1 cellular context compared by ENCODE assay signal in the genomic region with DNA sequence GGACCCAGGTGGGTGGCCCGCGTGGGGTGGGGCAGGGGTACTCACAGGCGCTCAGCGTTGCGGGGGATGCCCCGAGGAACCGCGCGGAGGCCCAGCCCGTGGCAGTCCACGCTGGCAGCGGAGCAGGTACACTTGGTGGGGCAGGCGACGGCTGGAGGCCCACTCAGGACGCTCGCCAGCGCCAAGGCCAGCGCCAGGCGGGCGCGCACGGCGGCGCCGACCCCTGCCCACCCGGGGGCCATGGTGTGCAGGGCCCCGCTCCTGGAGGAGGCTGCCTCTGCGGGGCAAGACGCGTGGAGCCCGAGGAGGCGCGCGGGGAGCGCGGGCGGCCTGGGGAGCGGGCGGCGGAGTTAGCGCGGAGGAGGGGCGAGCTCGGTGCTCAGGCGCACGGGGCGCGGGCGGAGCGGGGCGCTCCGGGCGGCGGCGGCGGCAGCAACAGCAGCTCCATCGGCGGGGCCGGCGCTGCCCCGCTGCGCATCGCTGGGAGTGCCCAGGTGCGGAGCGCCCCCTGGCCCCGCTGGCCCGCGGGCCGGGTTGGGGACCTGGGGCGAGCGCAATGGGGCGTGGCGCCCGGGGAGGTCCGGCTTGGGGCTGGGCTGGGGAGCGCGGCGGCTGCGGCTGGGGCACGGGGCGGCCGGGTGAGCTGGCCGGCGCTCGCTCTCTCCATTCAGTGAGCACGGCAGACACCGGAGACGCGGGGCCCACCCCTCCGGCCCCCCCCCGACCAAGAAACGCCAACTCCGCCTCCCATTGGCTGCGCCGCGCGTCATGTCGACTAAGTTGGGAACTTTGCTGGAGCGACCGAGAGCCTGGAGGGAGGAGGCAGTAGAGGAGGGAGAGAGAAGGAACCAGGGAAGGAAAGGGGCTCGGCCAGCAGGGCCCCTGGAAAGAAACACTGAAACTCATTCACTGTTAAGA.
TF ChIP-seq lines count a peak whose summit lies in the region.

SLIT3 (minus strand) TSS at position 672 of the 918 bp plus-strand sequence; CDS start at position 242, 430 bp downstream.

TF ChIP-seq in HEK293, 187 proteins besides CTCF, POLR2A, EP300 and RAD21 (continued from another document and continues in another):
- TF ChIP-seq ZNF785 (tag by site-specific recombination; IDR thresholded peaks at IDR 0.05): no peak
- TF ChIP-seq ZNF23 (tag by site-specific recombination; IDR thresholded peaks at IDR 0.05; ENCODE audit: borderline replicate concordance): no peak
- no peak for TF ChIP-seq ZNF24 (tag by site-specific recombination; IDR thresholded peaks at IDR 0.05)
- TF ChIP-seq, protein P1, sequence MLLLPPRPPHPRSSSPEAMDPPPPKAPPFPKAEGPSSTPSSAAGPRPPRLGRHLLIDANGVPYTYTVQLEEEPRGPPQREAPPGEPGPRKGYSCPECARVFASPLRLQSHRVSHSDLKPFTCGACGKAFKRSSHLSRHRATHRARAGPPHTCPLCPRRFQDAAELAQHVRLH (tag by site-specific recombination; IDR thresholded peaks at IDR 0.05): no peak
- no peak for TF ChIP-seq ZNF140 (tag by site-specific recombination; IDR thresholded peaks at IDR 0.05)
- no peak for TF ChIP-seq ZNF423 (tag by site-specific recombination; IDR thresholded peaks at IDR 0.05)
- TF ChIP-seq ZFP3 (tag by site-specific recombination; IDR thresholded peaks at IDR 0.05; ENCODE audit: low read depth): no peak
- no peak for TF ChIP-seq ZSCAN5A (tag by site-specific recombination; IDR thresholded peaks at IDR 0.05)
- TF ChIP-seq ZNF518A (tag by site-specific recombination; conservative IDR thresholded peaks at IDR 0.05; ENCODE audit: low read depth): no peak
- no peak for TF ChIP-seq KLF10 (tag by site-specific recombination; IDR thresholded peaks at IDR 0.05)
- no peak for TF ChIP-seq ZNF626 (tag by site-specific recombination; IDR thresholded peaks at IDR 0.05)
- TF ChIP-seq ZNF341 (tag by site-specific recombination; IDR thresholded peaks at IDR 0.05; ENCODE audit: low read depth): peak; percentile 43; the same call in 1 of the 2 replicates
- no peak for TF ChIP-seq ZNF391 (tag by site-specific recombination; IDR thresholded peaks at IDR 0.05; ENCODE audit: borderline replicate concordance, low read depth)
- no peak for TF ChIP-seq ZNF221 (tag by site-specific recombination; IDR thresholded peaks at IDR 0.05; ENCODE audit: borderline replicate concordance)
- TF ChIP-seq ZNF214 (tag by site-specific recombination; IDR thresholded peaks at IDR 0.05; ENCODE audit: borderline replicate concordance): no peak
- TF ChIP-seq ZNF654 (tag by site-specific recombination; IDR thresholded peaks at IDR 0.05; ENCODE audit: low read depth): no peak
- TF ChIP-seq GLIS2 (tag by site-specific recombination; IDR thresholded peaks at IDR 0.05): peak; percentile 85
- no peak for TF ChIP-seq ZNF701 (tag by site-specific recombination; IDR thresholded peaks at IDR 0.05)
- no peak for TF ChIP-seq ZNF354C (tag by site-specific recombination; IDR thresholded peaks at IDR 0.05; ENCODE audit: borderline replicate concordance, low read depth)
- TF ChIP-seq ZNF138 (tag by site-specific recombination; IDR thresholded peaks at IDR 0.05; ENCODE audit: borderline replicate concordance): no peak
- TF ChIP-seq ZNF558 (tag by site-specific recombination; IDR thresholded peaks at IDR 0.05): no peak
- TF ChIP-seq ZBTB48 (tag by site-specific recombination; IDR thresholded peaks at IDR 0.05): no peak
- TF ChIP-seq ZNF239 (tag by site-specific recombination; IDR thresholded peaks at IDR 0.05): no peak
- TF ChIP-seq SP3 (tag by site-specific recombination; IDR thresholded peaks at IDR 0.05): 0 out of 2 replicates have a peak, but pooled peaks have one; percentile 28
- TF ChIP-seq ZNF843 (tag by site-specific recombination; IDR thresholded peaks at IDR 0.05): no peak
- no peak for TF ChIP-seq ZNF302 (tag by site-specific recombination; IDR thresholded peaks at IDR 0.05; ENCODE audit: low read depth)
- TF ChIP-seq ZNF266 (tag by site-specific recombination; IDR thresholded peaks at IDR 0.05; ENCODE audit: low read depth): no peak
- no peak for TF ChIP-seq PRDM6 (tag by site-specific recombination; IDR thresholded peaks at IDR 0.05)
- no peak for TF ChIP-seq TCF7L2 (IDR thresholded peaks at IDR 0.05; ENCODE audit: borderline replicate concordance, low read depth, low read length)
- TF ChIP-seq ZNF530 (tag by site-specific recombination; IDR thresholded peaks at IDR 0.05; ENCODE audit: low read depth): 0 out of 2 replicates have a peak, but pooled peaks have one; percentile 1
- no peak for TF ChIP-seq ZNF624 (tag by site-specific recombination; IDR thresholded peaks at IDR 0.05)
- TF ChIP-seq ZNF274 (IDR thresholded peaks at IDR 0.05; ENCODE audit: low read length): no peak
- no peak for TF ChIP-seq ZNF274 (tag by site-specific recombination; IDR thresholded peaks at IDR 0.05; ENCODE audit: borderline replicate concordance)
- TF ChIP-seq ZNF48 (tag by site-specific recombination; IDR thresholded peaks at IDR 0.05): no peak
- TF ChIP-seq, protein P2, sequence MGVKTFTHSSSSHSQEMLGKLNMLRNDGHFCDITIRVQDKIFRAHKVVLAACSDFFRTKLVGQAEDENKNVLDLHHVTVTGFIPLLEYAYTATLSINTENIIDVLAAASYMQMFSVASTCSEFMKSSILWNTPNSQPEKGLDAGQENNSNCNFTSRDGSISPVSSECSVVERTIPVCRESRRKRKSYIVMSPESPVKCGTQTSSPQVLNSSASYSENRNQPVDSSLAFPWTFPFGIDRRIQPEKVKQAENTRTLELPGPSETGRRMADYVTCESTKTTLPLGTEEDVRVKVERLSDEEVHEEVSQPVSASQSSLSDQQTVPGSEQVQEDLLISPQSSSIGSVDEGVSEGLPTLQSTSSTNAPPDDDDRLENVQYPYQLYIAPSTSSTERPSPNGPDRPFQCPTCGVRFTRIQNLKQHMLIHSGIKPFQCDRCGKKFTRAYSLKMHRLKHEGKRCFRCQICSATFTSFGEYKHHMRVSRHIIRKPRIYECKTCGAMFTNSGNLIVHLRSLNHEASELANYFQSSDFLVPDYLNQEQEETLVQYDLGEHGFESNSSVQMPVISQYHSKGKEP (tag by site-specific recombination; IDR thresholded peaks at IDR 0.05): no peak
- 0 out of 2 replicates have a peak, but pooled peaks have one; percentile 34 for TF ChIP-seq ZEB2 (tag by site-specific recombination; IDR thresholded peaks at IDR 0.05)
- TF ChIP-seq ATF2 (tag by site-specific recombination; IDR thresholded peaks at IDR 0.05; ENCODE audit: low read depth): no peak
- TF ChIP-seq ZBTB6 (tag by site-specific recombination; IDR thresholded peaks at IDR 0.05): no peak
- TF ChIP-seq, protein P3, sequence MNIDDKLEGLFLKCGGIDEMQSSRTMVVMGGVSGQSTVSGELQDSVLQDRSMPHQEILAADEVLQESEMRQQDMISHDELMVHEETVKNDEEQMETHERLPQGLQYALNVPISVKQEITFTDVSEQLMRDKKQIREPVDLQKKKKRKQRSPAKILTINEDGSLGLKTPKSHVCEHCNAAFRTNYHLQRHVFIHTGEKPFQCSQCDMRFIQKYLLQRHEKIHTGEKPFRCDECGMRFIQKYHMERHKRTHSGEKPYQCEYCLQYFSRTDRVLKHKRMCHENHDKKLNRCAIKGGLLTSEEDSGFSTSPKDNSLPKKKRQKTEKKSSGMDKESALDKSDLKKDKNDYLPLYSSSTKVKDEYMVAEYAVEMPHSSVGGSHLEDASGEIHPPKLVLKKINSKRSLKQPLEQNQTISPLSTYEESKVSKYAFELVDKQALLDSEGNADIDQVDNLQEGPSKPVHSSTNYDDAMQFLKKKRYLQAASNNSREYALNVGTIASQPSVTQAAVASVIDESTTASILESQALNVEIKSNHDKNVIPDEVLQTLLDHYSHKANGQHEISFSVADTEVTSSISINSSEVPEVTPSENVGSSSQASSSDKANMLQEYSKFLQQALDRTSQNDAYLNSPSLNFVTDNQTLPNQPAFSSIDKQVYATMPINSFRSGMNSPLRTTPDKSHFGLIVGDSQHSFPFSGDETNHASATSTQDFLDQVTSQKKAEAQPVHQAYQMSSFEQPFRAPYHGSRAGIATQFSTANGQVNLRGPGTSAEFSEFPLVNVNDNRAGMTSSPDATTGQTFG (tag by site-specific recombination; IDR thresholded peaks at IDR 0.05; ENCODE audit: borderline replicate concordance): no peak
- no peak for TF ChIP-seq ZNF514 (tag by site-specific recombination; IDR thresholded peaks at IDR 0.05)
- TF ChIP-seq ZNF792 (tag by site-specific recombination; IDR thresholded peaks at IDR 0.05): no peak
- no peak; the same call in 1 of the 2 replicates for TF ChIP-seq ZNF561 (tag by site-specific recombination; IDR thresholded peaks at IDR 0.05; ENCODE audit: borderline replicate concordance)
- TF ChIP-seq ZNF768 (tag by site-specific recombination; IDR thresholded peaks at IDR 0.05): no peak
- no peak for TF ChIP-seq ZNF501 (tag by site-specific recombination; IDR thresholded peaks at IDR 0.05)
- no peak for TF ChIP-seq ZNF76 (tag by site-specific recombination; IDR thresholded peaks at IDR 0.05; ENCODE audit: borderline replicate concordance, low read depth)
